19 cellular contexts compared by ENCODE assay signal in the genomic region with DNA sequence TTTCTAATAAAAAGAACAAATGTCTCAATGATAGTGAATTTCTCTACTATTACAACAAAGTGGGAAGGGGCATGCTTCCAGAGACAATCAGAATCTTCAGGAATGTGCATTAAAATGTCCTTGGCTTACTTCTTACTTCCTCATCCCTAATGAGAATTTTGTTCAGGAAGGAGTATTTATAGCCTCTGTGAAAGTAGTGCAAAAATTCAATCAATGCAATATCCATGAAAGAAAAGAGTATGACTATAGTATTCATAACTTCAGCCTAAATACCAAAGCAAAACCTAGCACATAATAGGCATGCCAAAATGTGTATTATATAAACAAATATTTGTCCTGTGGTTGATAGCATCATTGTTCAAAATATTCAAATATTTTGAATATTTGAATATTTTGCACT.
DNase-seq lines count a peak whose midpoint lies in the region; ATAC-seq and TF ChIP-seq lines count a peak whose summit lies in the region.
"Had no signal": no experiment of that assay in that cellular context is flagged by ENCODE, and none has a peak within 500 bp of the region (broad histone marks: within the 10 kb centered on the region; RNA-seq: fewer than 3 reads in every experiment).

No MANE protein-coding gene starts in this region.

- intact Hi-C loops in activated CD4-positive, alpha-beta T cell treated with anti-CD3 and anti-CD28 coated beads, Interleukin-2, amount 10 ng/mL, durations not matched to agents 24 days and 14 days (cut with micrococcal nuclease) = no loop called here

- peak overlapping the region; percentile 82 for H3K27ac Mint-ChIP-seq in HFFc6
- no peak overlapping the region for H3K27ac Mint-ChIP-seq in activated CD4-positive, alpha-beta T cell treated with anti-CD3 and anti-CD28 coated beads, Interleukin-2, amount 10 ng/mL, durations not matched to agents 24 days and 14 days
- H3K27ac Mint-ChIP-seq: CD4-positive, CD25-positive, alpha-beta regulatory T cell; IgD-negative memory B cell had no signal

- H3K36me3 Mint-ChIP-seq in HFFc6 (ENCODE audit: low read depth) = peaks cover 5% of the 10 kb centered on the region; the same call in 1 of the 2 replicates
- no peaks in the 10 kb centered on the region for H3K36me3 Mint-ChIP-seq in activated CD4-positive, alpha-beta T cell treated with anti-CD3 and anti-CD28 coated beads, Interleukin-2, amount 10 ng/mL, durations not matched to agents 24 days and 14 days (ENCODE audit: low read depth)
- H3K36me3 Mint-ChIP-seq: CD4-positive, CD25-positive, alpha-beta regulatory T cell had no signal

- H3K9me3 Mint-ChIP-seq in HFFc6 = no peaks in the 10 kb centered on the region
- H3K9me3 Mint-ChIP-seq in activated CD4-positive, alpha-beta T cell treated with anti-CD3 and anti-CD28 coated beads, Interleukin-2, amount 10 ng/mL, durations not matched to agents 24 days and 14 days = peaks cover 5% of the 10 kb centered on the region

- H3K27ac ChIP-seq in effector memory CD4-positive, alpha-beta T cell (ENCODE audit: insufficient read depth, low read length, poor library complexity, severe bottlenecking) = no peak overlapping the region
- H3K27ac ChIP-seq: A549, RWPE1 had no signal

- peaks cover 53% of the 10 kb centered on the region for H3K4me1 Mint-ChIP-seq in HFFc6 (ENCODE audit: low read depth)
- H3K4me1 Mint-ChIP-seq in activated CD4-positive, alpha-beta T cell treated with anti-CD3 and anti-CD28 coated beads, Interleukin-2, amount 10 ng/mL, durations not matched to agents 24 days and 14 days = no peaks in the 10 kb centered on the region
- H3K4me1 Mint-ChIP-seq: CD4-positive, CD25-positive, alpha-beta regulatory T cell; IgD-negative memory B cell had no signal

- H3K4me3 ChIP-seq in astrocyte of the spinal cord (ENCODE audit: low read depth, low read length) (no peak overlapping the region), fibroblast of the aortic adventitia (ENCODE audit: low read depth, low read length) (no peak overlapping the region)
- no peak overlapping the region for H3K4me3 ChIP-seq in effector memory CD4-positive, alpha-beta T cell (ENCODE audit: insufficient read depth, low read depth, low read length, poor library complexity, severe bottlenecking)
- H3K4me3 ChIP-seq: A549 had no signal

- no peaks in the 10 kb centered on the region for H3K27me3 ChIP-seq in effector memory CD4-positive, alpha-beta T cell (replicated peaks; ENCODE audit: control insufficient read depth, insufficient read depth, low read length, poor library complexity, severe bottlenecking)

- no peaks in the 10 kb centered on the region for H3K4me1 ChIP-seq in effector memory CD4-positive, alpha-beta T cell (ENCODE audit: control insufficient read depth, insufficient read depth, low read length, poor library complexity, severe bottlenecking)
- H3K4me1 ChIP-seq: A549 had no signal

- in situ Hi-C loops in astrocyte of the spinal cord (cut with HindIII; ENCODE audit: low sequenced_read_pairs) = no loop called here

- no peaks in the 10 kb centered on the region for H3K9me3 ChIP-seq in effector memory CD4-positive, alpha-beta T cell (ENCODE audit: control insufficient read depth, low read length)
- H3K9me3 ChIP-seq: A549 had no signal

- no peaks in the 10 kb centered on the region for H3K27me3 Mint-ChIP-seq in HFFc6 (ENCODE audit: insufficient read depth)
- no peaks in the 10 kb centered on the region for H3K27me3 Mint-ChIP-seq in activated CD4-positive, alpha-beta T cell treated with anti-CD3 and anti-CD28 coated beads, Interleukin-2, amount 10 ng/mL, durations not matched to agents 24 days and 14 days
- H3K27me3 Mint-ChIP-seq: CD4-positive, CD25-positive, alpha-beta regulatory T cell; IgD-negative memory B cell had no signal

- TF ChIP-seq CTCF in HFFc6 (IDR thresholded peaks at IDR 0.05) (no peak), astrocyte of the spinal cord (IDR thresholded peaks at IDR 0.05; ENCODE audit: low read depth, low read length) (no peak), fibroblast of the aortic adventitia (IDR thresholded peaks at IDR 0.05; ENCODE audit: insufficient read depth, low read length) (no peak)

- peak; percentile 18 for DNase-seq in AG20443 (ENCODE audit: low spot score)
- peak; percentile 64 for DNase-seq in HFFc6
- peak; percentile 49 for DNase-seq in astrocyte of the spinal cord (ENCODE audit: low read depth, low spot score)
- DNase-seq in fibroblast of the aortic adventitia (ENCODE audit: low read depth) = peak; percentile 47
- no peak for DNase-seq in activated CD4-positive, alpha-beta T cell treated with anti-CD3 and anti-CD28 coated beads, Interleukin-2, amount 10 ng/mL, durations not matched to agents 24 days and 14 days
- no peak for DNase-seq in globus pallidus (ENCODE audit: low spot score)
- no peak for DNase-seq in effector memory CD4-positive, alpha-beta T cell
- DNase-seq: CD4-positive, CD25-positive, alpha-beta regulatory T cell; Kasumi-1; MM.1S; NCI-H1105; NCI-H1694; NCI-H446; NCI-H748 treated with DMSO at 0.1 percent for 48 hours; PC-3 had no signal

- no peaks in the 10 kb centered on the region for H3K36me3 ChIP-seq in effector memory CD4-positive, alpha-beta T cell (ENCODE audit: control insufficient read depth, insufficient read depth, low read length)

- no peak overlapping the region for H3K4me3 Mint-ChIP-seq in HFFc6
- H3K4me3 Mint-ChIP-seq in activated CD4-positive, alpha-beta T cell treated with anti-CD3 and anti-CD28 coated beads, Interleukin-2, amount 10 ng/mL, durations not matched to agents 24 days and 14 days = no peak overlapping the region
- H3K4me3 Mint-ChIP-seq: CD4-positive, CD25-positive, alpha-beta regulatory T cell; IgD-negative memory B cell had no signal

- ATAC-seq in HG03025 (IDR thresholded peaks at IDR 0.05; ENCODE audit: low FRiP score, unreplicated experiment) = no peak
- ATAC-seq: A549, PC-3 had no signal

Comparison
In these comparisons a context has a peak if more than half of its experiments do, and no peak if none do; other contexts are left out.
1. DNase-seq: peak in AG20443 (single experiment), HFFc6 (single experiment), astrocyte of the spinal cord (single experiment) and fibroblast of the aortic adventitia (single experiment); none in activated CD4-positive, alpha-beta T cell treated with anti-CD3 and anti-CD28 coated beads, Interleukin-2, amount 10 ng/mL, durations not matched to agents 24 days and 14 days (single experiment), globus pallidus (single experiment) and effector memory CD4-positive, alpha-beta T cell (0 of 3).